15 cellular contexts compared by ENCODE assay signal in the genomic region with DNA sequence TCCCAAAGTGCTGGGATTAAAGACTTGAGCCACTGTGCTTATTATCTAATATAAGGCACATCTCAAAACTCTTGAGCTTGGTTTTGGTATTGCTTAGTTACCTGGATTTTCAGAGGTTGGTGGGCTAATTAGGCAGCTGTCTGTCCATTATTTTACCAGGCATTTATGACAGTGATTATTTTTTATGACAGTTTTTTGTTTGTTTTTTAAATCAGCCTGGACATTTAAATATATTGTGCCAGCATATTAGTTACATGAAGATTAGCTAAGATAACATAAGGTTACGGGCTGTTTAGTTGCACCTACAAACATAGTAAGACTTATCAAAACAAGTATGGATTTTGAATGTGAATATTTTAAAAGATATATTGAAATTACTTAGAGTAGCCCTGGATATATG. TPM values are rescaled to one million over a fixed set of nuclear protein-coding genes. Genes with fewer than 3 reads are reported as not detected.
DNase-seq lines count a peak whose midpoint lies in the region; ATAC-seq and TF ChIP-seq lines count a peak whose summit lies in the region.
"Had no signal": no experiment of that assay in that cellular context is flagged by ENCODE, and none has a peak within 500 bp of the region (broad histone marks: within the 10 kb centered on the region; RNA-seq: fewer than 3 reads in every experiment).

No MANE protein-coding gene starts in this region.

- peaks cover 40% of the 10 kb centered on the region for H3K4me1 ChIP-seq in cardiac muscle cell (ENCODE audit: low read depth)
- peaks cover 0 to 2% of the 10 kb centered on the region in 2 experiments for H3K4me1 ChIP-seq in trophoblast cell (ENCODE audit: control insufficient read depth in 1 of 2, insufficient read depth in 2 of 2, low read length in 2 of 2)
- H3K4me1 ChIP-seq in uterus: peaks cover 0 to 24% of the 10 kb centered on the region in 2 donors

- H2BK12ac ChIP-seq in trophoblast cell (ENCODE audit: low read length): no peak overlapping the region

- peaks cover 4% of the 10 kb centered on the region for H3K79me2 ChIP-seq in trophoblast cell (ENCODE audit: control insufficient read depth, insufficient read depth, low read length, poor library complexity)

- H3K9me3 ChIP-seq in cardiac muscle cell (ENCODE audit: low read depth) (no peaks in the 10 kb centered on the region), trophoblast cell (ENCODE audit: insufficient read depth, low read depth, low read length) (no peaks in the 10 kb centered on the region), uterus (no peaks in the 10 kb centered on the region)
- H3K9me3 ChIP-seq: BLaER1 had no signal

- no peak overlapping the region for H3K14ac ChIP-seq in trophoblast cell (ENCODE audit: low read length)

- intact Hi-C loops in left cardiac atrium (cut with DNase I) (no loop called here), uterus (cut with DNase I; ENCODE audit: low total_unique reads) (no loop called here)

- no peak overlapping the region for H3K4me2 ChIP-seq in trophoblast cell (ENCODE audit: low read length)
- H3K4me2 ChIP-seq: BLaER1 had no signal

- H3K4ac ChIP-seq in trophoblast cell (ENCODE audit: low read depth, low read length): peak overlapping the region; percentile 71

- H3K23ac ChIP-seq in trophoblast cell (ENCODE audit: low read length): no peak overlapping the region

- DNase-seq in NCI-H1417 (lab: John Stamatoyannopoulos, UW) (peak in 2 of 3 experiments; percentile 4 to 66), NCI-H1417 treated with DMSO at 0.1 percent for 48 hours (lab: John Stamatoyannopoulos, UW) (no peak), cardiac muscle cell (ENCODE audit: low read depth in 1 of 2, low spot score in 1 of 2) (no peak), left cardiac atrium (no peak), trophoblast cell (no peak), uterus (no peak), NCI-H2196 (lab: John Stamatoyannopoulos, UW; ENCODE audit: unreplicated experiment) (no peak)
- DNase-seq: 8988T; CD4-positive, alpha-beta memory T cell; DMS153; DMS79; GDM1; GM23248; HCEC 1CT had no signal

- H3K27me3 ChIP-seq in cardiac muscle cell (no peaks in the 10 kb centered on the region), trophoblast cell (ENCODE audit: insufficient read depth, low read length) (no peaks in the 10 kb centered on the region), uterus (no peaks in the 10 kb centered on the region)
- H3K27me3 ChIP-seq: BLaER1 had no signal

- no peak overlapping the region for H2BK120ac ChIP-seq in trophoblast cell (ENCODE audit: insufficient read depth, low read length, poor library complexity)

- H2AFZ ChIP-seq in trophoblast cell (ENCODE audit: insufficient read depth, low read length, poor library complexity): no peak overlapping the region
- H2AFZ ChIP-seq: GM23248 had no signal

- H3K4me3 ChIP-seq in cardiac muscle cell (no peak overlapping the region), trophoblast cell (ENCODE audit: low read depth, low read length) (no peak overlapping the region), uterus (no peak overlapping the region)
- H3K4me3 ChIP-seq: BLaER1, GM23248 had no signal

- no peak for ATAC-seq in left cardiac atrium

- no CpG with 5 or more reads among the region's 1 CpG for WGBS in trophoblast cell (ENCODE audit: extremely low coverage, insufficient coverage, insufficient read length)

- H2BK5ac ChIP-seq in trophoblast cell (ENCODE audit: low read depth, low read length, poor library complexity): no peak overlapping the region

- H2AK5ac ChIP-seq in trophoblast cell (ENCODE audit: low read length): no peak overlapping the region

- H4K8ac ChIP-seq in trophoblast cell (ENCODE audit: low read depth, low read length): no peak overlapping the region

- no peak overlapping the region for H4K91ac ChIP-seq in trophoblast cell (ENCODE audit: low read depth, low read length)

- no peak overlapping the region for H3K9ac ChIP-seq in trophoblast cell (ENCODE audit: low read length)
- H3K9ac ChIP-seq: BLaER1, GM23248 had no signal

- TF ChIP-seq POLR2A in uterus (IDR thresholded peaks at IDR 0.05): no peak

- H3K36me3 ChIP-seq in cardiac muscle cell (no peaks in the 10 kb centered on the region), trophoblast cell (ENCODE audit: control insufficient read depth in 1 of 2, insufficient read depth in 2 of 2, low read length in 2 of 2) (peaks cover 0 to 10% of the 10 kb centered on the region in 2 experiments), uterus (no peaks in the 10 kb centered on the region)

- no peak overlapping the region for H3K18ac ChIP-seq in trophoblast cell (ENCODE audit: low read length)

- no peaks in the 10 kb centered on the region for H3K79me1 ChIP-seq in trophoblast cell (ENCODE audit: low read length)

- no peak overlapping the region for H4K12ac ChIP-seq in trophoblast cell (ENCODE audit: low read depth, low read length)

- peak overlapping the region; percentile 78 for H3K27ac ChIP-seq in cardiac muscle cell
- H3K27ac ChIP-seq in trophoblast cell (ENCODE audit: low read depth, low read length): no peak overlapping the region
- H3K27ac ChIP-seq in uterus: no peak overlapping the region
- H3K27ac ChIP-seq: BLaER1, GM23248 had no signal

- TF ChIP-seq CTCF in cardiac muscle cell (IDR thresholded peaks at IDR 0.05; ENCODE audit: low read depth, low read length) (no peak), uterus (IDR thresholded peaks at IDR 0.05) (no peak)

RNA-seq across cellular contexts. Expression of gene ZRANB1, which starts 2.6 kb away (rescaled TPM):
- total RNA-seq in cardiac muscle cell: 16.2 and 20.9 TPM in 2 replicates
- 11.0 and 16.2 TPM in 2 replicates for polyA plus RNA-seq in cardiac muscle cell
- total RNA-seq in left cardiac atrium: 10 to 100 TPM; 22.9 to 25.7 TPM
- 20.8 and 21.3 TPM in 2 replicates for polyA plus RNA-seq in trophoblast cell (2013)
- 10 to 100 TPM; 14.9 to 55.3 (median 28.3) TPM for total RNA-seq in uterus

Comparison
In these comparisons a context has a peak if more than half of its experiments do, and no peak if none do; other contexts are left out.
1. DNase-seq: peak in NCI-H1417 (2 of 3); none in NCI-H1417 treated with DMSO at 0.1 percent for 48 hours (single experiment), cardiac muscle cell (0 of 2), left cardiac atrium (single experiment), trophoblast cell (0 of 2), uterus (0 of 2) and NCI-H2196 (single experiment).